23 cellular contexts compared by ENCODE assay signal in the genomic region with DNA sequence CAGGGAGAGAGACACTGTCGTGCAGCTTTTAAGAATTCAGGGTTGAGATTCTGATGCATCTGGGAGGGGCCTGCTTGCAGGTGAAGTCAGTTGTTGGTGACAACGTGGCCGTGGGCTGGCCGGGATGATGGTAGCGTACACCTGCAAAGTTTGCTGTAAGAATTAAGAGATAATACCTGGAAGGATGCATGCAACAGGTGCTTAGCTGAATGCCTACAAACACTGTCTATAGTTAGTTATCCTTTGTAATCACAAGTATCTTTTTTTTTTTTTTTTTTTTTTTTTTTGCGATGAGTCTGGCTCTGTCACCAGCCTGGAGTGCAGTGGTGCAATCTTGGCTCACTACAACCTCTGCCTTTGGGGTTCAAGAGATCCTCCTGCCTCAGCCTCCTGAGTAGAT.
DNase-seq lines count a peak whose midpoint lies in the region; ATAC-seq and TF ChIP-seq lines count a peak whose summit lies in the region.
"Had no signal": no experiment of that assay in that cellular context is flagged by ENCODE, and none has a peak within 500 bp of the region (broad histone marks: within the 10 kb centered on the region; RNA-seq: fewer than 3 reads in every experiment).

No MANE protein-coding gene starts in this region.

- H3K23ac ChIP-seq in neuronal stem cell (ENCODE audit: low read depth, low read length, poor library complexity), result no peak overlapping the region

- H3K79me1 ChIP-seq in neuronal stem cell (ENCODE audit: low read depth, low read length), result no peaks in the 10 kb centered on the region

- peaks cover 11% of the 10 kb centered on the region for H3K9me3 Mint-ChIP-seq in GM23338

- H3K27ac ChIP-seq in GM23338 (ENCODE audit: low read depth) (no peak overlapping the region), HEK293 (ENCODE audit: extremely low read depth, low read depth, low read length) (no peak overlapping the region), neuronal stem cell (replicated peaks; ENCODE audit: low read length) (no peak overlapping the region)
- H3K27ac ChIP-seq: BLaER1 had no signal

- H3K9me3 ChIP-seq in HEK293 (ENCODE audit: control insufficient read depth, insufficient read depth, low read depth, low read length), result no peaks in the 10 kb centered on the region; the same call in 1 of the 2 replicates
- H3K9me3 ChIP-seq in neuronal stem cell (replicated peaks in 1 of 2; ENCODE audit: control insufficient read depth in 2 of 2, insufficient read depth in 1 of 2, low read depth in 1 of 2, low read length in 2 of 2), result no peaks in the 10 kb centered on the region
- H3K9me3 ChIP-seq: BE2C had no signal

- H3K4me1 Mint-ChIP-seq in GM23338, result no peaks in the 10 kb centered on the region; the same call in 2 of the 3 replicates
- H3K4me1 Mint-ChIP-seq: CD14-positive monocyte; CD8-positive, alpha-beta memory T cell had no signal

- H3K4ac ChIP-seq in neuronal stem cell (ENCODE audit: low read length), result no peak overlapping the region

- no peak overlapping the region for H3K4me3 Mint-ChIP-seq in GM23338
- H3K4me3 Mint-ChIP-seq: CD14-positive monocyte; CD4-positive, alpha-beta memory T cell; CD4-positive, CD25-positive, alpha-beta regulatory T cell; CD8-positive, alpha-beta memory T cell had no signal

- no peaks in the 10 kb centered on the region for H3K27me3 ChIP-seq in GM23338 (ENCODE audit: insufficient read depth)
- H3K27me3 ChIP-seq in neuronal stem cell (ENCODE audit: control insufficient read depth in 3 of 3, insufficient read depth in 3 of 3, low read depth in 1 of 3, low read length in 3 of 3), result peaks cover 0 to 3% (median 0%) of the 10 kb centered on the region in 3 experiments
- H3K27me3 ChIP-seq: BE2C, BLaER1 had no signal

- no peak overlapping the region for H2AK5ac ChIP-seq in neuronal stem cell (ENCODE audit: low read depth, low read length)

- H3K4me3 ChIP-seq in GM23338 (no peak overlapping the region), HEK293 (ENCODE audit: low read depth, low read length) (no peak overlapping the region), neuronal stem cell (ENCODE audit: low read length in 2 of 2) (no peak overlapping the region)
- H3K4me3 ChIP-seq: BLaER1, GM12878 had no signal

- ATAC-seq in GM23338, result no peak
- ATAC-seq: GM12878 had no signal

- no peak overlapping the region for H4K8ac ChIP-seq in neuronal stem cell (ENCODE audit: low read depth, low read length)

- H3K36me3 ChIP-seq in GM23338 (ENCODE audit: insufficient read depth) (no peaks in the 10 kb centered on the region), HEK293 (ENCODE audit: control insufficient read depth in 2 of 2, insufficient read depth in 1 of 2, low read length in 2 of 2) (no peaks in the 10 kb centered on the region; a peak in 1 of 3 replicates), neuronal stem cell (replicated peaks in 1 of 2; ENCODE audit: control insufficient read depth in 2 of 2, insufficient read depth in 2 of 2, low read length in 2 of 2) (no peaks in the 10 kb centered on the region)
- H3K36me3 ChIP-seq: BE2C, BLaER1 had no signal

- H2AFZ ChIP-seq in GM23338, result peak overlapping the region; percentile 86
- H2AFZ ChIP-seq in neuronal stem cell (ENCODE audit: low read length), result no peak overlapping the region

- H3K27ac Mint-ChIP-seq in GM23338, result no peak overlapping the region
- H3K27ac Mint-ChIP-seq: CD14-positive monocyte; CD4-positive, alpha-beta memory T cell; CD8-positive, alpha-beta memory T cell had no signal

- peaks cover 4% of the 10 kb centered on the region for H3K27me3 Mint-ChIP-seq in GM23338 (ENCODE audit: insufficient read depth, low read depth, poor library complexity)
- H3K27me3 Mint-ChIP-seq: CD4-positive, CD25-positive, alpha-beta regulatory T cell had no signal

- TF ChIP-seq CTCF in GM23338 (conservative IDR thresholded peaks at IDR 0.05; ENCODE audit: low read depth in 2 of 2) (no peak), HEK293 (tag by site-specific recombination; IDR thresholded peaks at IDR 0.05) (no peak)

- no peak overlapping the region for H2BK120ac ChIP-seq in neuronal stem cell (ENCODE audit: low read depth, low read length)

- CTCF ChIA-PET in HEK293 (lab: Yijun Ruan, JAX), result no interaction called here

- H3K9me2 ChIP-seq in GM23338 (ENCODE audit: insufficient read depth), result no peaks in the 10 kb centered on the region

- no peak overlapping the region for H3K14ac ChIP-seq in neuronal stem cell (ENCODE audit: low read length)

- H3F3A ChIP-seq in GM23338 (replicated peaks; ENCODE audit: low read depth), result no peaks in the 10 kb centered on the region

- H2BK5ac ChIP-seq in neuronal stem cell (ENCODE audit: low read length), result no peak overlapping the region

- no peak overlapping the region for H4K91ac ChIP-seq in neuronal stem cell (ENCODE audit: low read depth, low read length, poor library complexity)

- DNase-seq in GM23338 (ENCODE audit: low spot score) (no peak), neuronal stem cell (ENCODE audit: low spot score) (no peak), NCI-H1694 treated with DMSO at 0.1 percent for 48 hours (lab: John Stamatoyannopoulos, UW) (no peak), cerebellar cortex (ENCODE audit: low spot score) (no peak)
- DNase-seq: 8988T; ACHN; BE2C; C1 segment of cervical spinal cord; CD4-positive, alpha-beta memory T cell; CD4-positive, CD25-positive, alpha-beta regulatory T cell; CD8-positive, alpha-beta memory T cell; COR-L47; DMS 273 treated with DMSO at 0.1 percent for 48 hours; DMS153; DMS53; DMS79; DND-41; EL; GDM1 had no signal

- H3K36me3 Mint-ChIP-seq in GM23338 (ENCODE audit: low read depth), result peaks cover 3% of the 10 kb centered on the region; the same call in 2 of the 3 replicates
- H3K36me3 Mint-ChIP-seq: CD14-positive monocyte; CD4-positive, alpha-beta memory T cell; CD4-positive, CD25-positive, alpha-beta regulatory T cell had no signal

- no peak overlapping the region for H3K9ac ChIP-seq in neuronal stem cell (ENCODE audit: low read depth, low read length, poor library complexity)
- H3K9ac ChIP-seq: BLaER1 had no signal

- H2BK15ac ChIP-seq in neuronal stem cell (ENCODE audit: low read length), result no peak overlapping the region

- H3K4me2 ChIP-seq in GM23338 (no peak overlapping the region), neuronal stem cell (ENCODE audit: insufficient read depth, low read length, poor library complexity, severe bottlenecking) (no peak overlapping the region)
- H3K4me2 ChIP-seq: BLaER1 had no signal

- no peaks in the 10 kb centered on the region for H3K79me2 ChIP-seq in GM23338 (replicated peaks; ENCODE audit: insufficient read depth)

- peak overlapping the region; percentile 5 for H3K18ac ChIP-seq in neuronal stem cell (ENCODE audit: low read length)

- no peaks in the 10 kb centered on the region for H4K20me1 ChIP-seq in GM23338 (replicated peaks; ENCODE audit: insufficient read depth)
- H4K20me1 ChIP-seq: BLaER1 had no signal

- no peak overlapping the region for H2BK12ac ChIP-seq in neuronal stem cell (ENCODE audit: low read length)

- POLR2A ChIA-PET in HEK293 (lab: Yijun Ruan, JAX), result no interaction called here

- no CpG with 5 or more reads among the region's 6 CpGs for WGBS in neuronal stem cell (ENCODE audit: extremely low coverage in 2 of 2, insufficient read length in 2 of 2, insufficient replicate concordance in 1 of 2), 2 donors

- H3K4me1 ChIP-seq in GM23338 (ENCODE audit: insufficient read depth), result no peaks in the 10 kb centered on the region
- no peaks in the 10 kb centered on the region for H3K4me1 ChIP-seq in HEK293 (ENCODE audit: control insufficient read depth, insufficient read depth, low read length)
- H3K4me1 ChIP-seq in neuronal stem cell (ENCODE audit: control insufficient read depth in 2 of 2, insufficient read depth in 1 of 2, low read depth in 1 of 2, low read length in 2 of 2), result no peaks in the 10 kb centered on the region
- H3K4me1 ChIP-seq: BE2C had no signal

TF ChIP-seq in GM23338, 12 proteins besides CTCF, POLR2A, EP300 and RAD21 (continues in another document):
- TF ChIP-seq POLR2AphosphoS5 (IDR thresholded peaks at IDR 0.05; ENCODE audit: low read depth), result no peak
- TF ChIP-seq, protein P1, sequence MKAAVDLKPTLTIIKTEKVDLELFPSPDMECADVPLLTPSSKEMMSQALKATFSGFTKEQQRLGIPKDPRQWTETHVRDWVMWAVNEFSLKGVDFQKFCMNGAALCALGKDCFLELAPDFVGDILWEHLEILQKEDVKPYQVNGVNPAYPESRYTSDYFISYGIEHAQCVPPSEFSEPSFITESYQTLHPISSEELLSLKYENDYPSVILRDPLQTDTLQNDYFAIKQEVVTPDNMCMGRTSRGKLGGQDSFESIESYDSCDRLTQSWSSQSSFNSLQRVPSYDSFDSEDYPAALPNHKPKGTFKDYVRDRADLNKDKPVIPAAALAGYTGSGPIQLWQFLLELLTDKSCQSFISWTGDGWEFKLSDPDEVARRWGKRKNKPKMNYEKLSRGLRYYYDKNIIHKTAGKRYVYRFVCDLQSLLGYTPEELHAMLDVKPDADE (IDR thresholded peaks at IDR 0.05), result no peak

TF ChIP-seq in HEK293, 187 proteins besides CTCF, POLR2A, EP300 and RAD21 (continues in another document):
- TF ChIP-seq SCRT2 (tag by site-specific recombination; IDR thresholded peaks at IDR 0.05) (peak; percentile 77), ZNF555 (tag by site-specific recombination; conservative IDR thresholded peaks at IDR 0.05) (no peak), ZNF146 (tag by site-specific recombination; IDR thresholded peaks at IDR 0.05) (no peak)
- TF ChIP-seq, protein P2, sequence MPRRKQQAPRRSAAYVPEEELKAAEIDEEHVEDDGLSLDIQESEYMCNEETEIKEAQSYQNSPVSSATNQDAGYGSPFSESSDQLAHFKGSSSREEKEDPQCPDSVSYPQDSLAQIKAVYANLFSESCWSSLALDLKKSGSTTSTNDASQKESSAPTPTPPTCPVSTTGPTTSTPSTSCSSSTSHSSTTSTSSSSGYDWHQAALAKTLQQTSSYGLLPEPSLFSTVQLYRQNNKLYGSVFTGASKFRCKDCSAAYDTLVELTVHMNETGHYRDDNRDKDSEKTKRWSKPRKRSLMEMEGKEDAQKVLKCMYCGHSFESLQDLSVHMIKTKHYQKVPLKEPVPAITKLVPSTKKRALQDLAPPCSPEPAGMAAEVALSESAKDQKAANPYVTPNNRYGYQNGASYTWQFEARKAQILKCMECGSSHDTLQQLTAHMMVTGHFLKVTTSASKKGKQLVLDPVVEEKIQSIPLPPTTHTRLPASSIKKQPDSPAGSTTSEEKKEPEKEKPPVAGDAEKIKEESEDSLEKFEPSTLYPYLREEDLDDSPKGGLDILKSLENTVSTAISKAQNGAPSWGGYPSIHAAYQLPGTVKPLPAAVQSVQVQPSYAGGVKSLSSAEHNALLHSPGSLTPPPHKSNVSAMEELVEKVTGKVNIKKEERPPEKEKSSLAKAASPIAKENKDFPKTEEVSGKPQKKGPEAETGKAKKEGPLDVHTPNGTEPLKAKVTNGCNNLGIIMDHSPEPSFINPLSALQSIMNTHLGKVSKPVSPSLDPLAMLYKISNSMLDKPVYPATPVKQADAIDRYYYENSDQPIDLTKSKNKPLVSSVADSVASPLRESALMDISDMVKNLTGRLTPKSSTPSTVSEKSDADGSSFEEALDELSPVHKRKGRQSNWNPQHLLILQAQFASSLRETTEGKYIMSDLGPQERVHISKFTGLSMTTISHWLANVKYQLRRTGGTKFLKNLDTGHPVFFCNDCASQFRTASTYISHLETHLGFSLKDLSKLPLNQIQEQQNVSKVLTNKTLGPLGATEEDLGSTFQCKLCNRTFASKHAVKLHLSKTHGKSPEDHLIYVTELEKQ (tag by site-specific recombination; IDR thresholded peaks at IDR 0.05; ENCODE audit: borderline replicate concordance), result no peak
